18 cellular contexts compared by ENCODE assay signal in genomic region chr13:103275079-103275478, GRCh38.
A peak's percentile ranks its signal among the peaks of the same experiment; 100 is the strongest.
DNase-seq lines count a peak whose midpoint lies in the region; ATAC-seq, FAIRE-seq and TF ChIP-seq lines count a peak whose summit lies in the region.
"Had no signal": no experiment of that assay in that cellular context is flagged by ENCODE, and none has a peak within 500 bp of the region (broad histone marks: within the 10 kb centered on the region; RNA-seq: fewer than 3 reads in every experiment).

No MANE protein-coding gene starts in this region.

- DNase-seq in mammary epithelial cell (no peak), MCF 10A (ENCODE audit: unreplicated experiment) (no peak), left colon (no peak), small intestine (peak; percentile 65), type B pancreatic cell (ENCODE audit: extremely low spot score, unreplicated experiment) (no peak), foreskin fibroblast (no peak)
- no peak for DNase-seq in CD8-positive, alpha-beta memory T cell
- DNase-seq: AML-193; CD4-positive, alpha-beta T cell; DMS153; DMS79; GF-D8; GOT3; H9; KG1 had no signal

- H3K4me3 ChIP-seq in mammary epithelial cell (replicated peaks in 1 of 3; ENCODE audit: insufficient read depth in 1 of 3, low read depth in 2 of 3, low read length in 3 of 3) (no peak overlapping the region), small intestine (ENCODE audit: low read depth in 1 of 2, low read length in 2 of 2) (no peak overlapping the region), foreskin fibroblast (ENCODE audit: low read depth in 1 of 2, low read length in 2 of 2) (no peak overlapping the region)
- H3K4me3 ChIP-seq in CD8-positive, alpha-beta memory T cell (ENCODE audit: low read length): no peak overlapping the region
- H3K4me3 ChIP-seq: A549 had no signal

- TF ChIP-seq CTCF in mammary epithelial cell (conservative IDR thresholded peaks at IDR 0.05 in 1 of 2, IDR thresholded peaks at IDR 0.05 in 1 of 2; ENCODE audit: extremely low read depth in 1 of 2, insufficient read depth in 1 of 2, low read depth in 1 of 2, low read length in 2 of 2): no peak
- TF ChIP-seq CTCF in MCF 10A (IDR thresholded peaks at IDR 0.05; ENCODE audit: unreplicated experiment): no peak
- no peak for TF ChIP-seq CTCF in type B pancreatic cell (conservative IDR thresholded peaks at IDR 0.05)
- no peak for TF ChIP-seq CTCF in foreskin fibroblast (IDR thresholded peaks at IDR 0.05; ENCODE audit: low read depth, low read length)

- no peak for FAIRE-seq in small intestine (lab: Jason Lieb, UNC)
- FAIRE-seq: A549 had no signal

- H3K79me2 ChIP-seq in mammary epithelial cell (ENCODE audit: insufficient read depth, low read length): no peaks in the 10 kb centered on the region

- H4K20me1 ChIP-seq in mammary epithelial cell (ENCODE audit: insufficient read depth, low read length): no peaks in the 10 kb centered on the region

- intact Hi-C loops in mammary epithelial cell (cut with micrococcal nuclease): no loop called here
- intact Hi-C loops in MCF 10A (cut with micrococcal nuclease): no loop called here
- intact Hi-C loops in left colon (cut with DNase I, micrococcal nuclease): no loop called here

- in situ Hi-C loops in mammary epithelial cell (cut with MboI; ENCODE audit: low sequenced_read_pairs in 2 of 2): no loop called here

- H3K27me3 ChIP-seq in mammary epithelial cell (ENCODE audit: insufficient read depth, low read length) (no peaks in the 10 kb centered on the region), small intestine (ENCODE audit: control insufficient read depth in 2 of 2, insufficient read depth in 2 of 2, low read length in 2 of 2) (no peaks in the 10 kb centered on the region)
- H3K27me3 ChIP-seq in CD8-positive, alpha-beta memory T cell (ENCODE audit: insufficient read depth, low read length, poor library complexity, severe bottlenecking): no peaks in the 10 kb centered on the region

- BruUV-seq in mammary epithelial cell (replicated peaks; lab: Mats Ljungman, UMichigan) (no TSS peak), MCF 10A (replicated peaks; lab: Mats Ljungman, UMichigan) (no TSS peak)

- peak; percentile 98 for ATAC-seq in left colon
- ATAC-seq: A549 had no signal

- H3K27ac ChIP-seq in mammary epithelial cell (ENCODE audit: insufficient read depth, low read depth, low read length) (no peak overlapping the region), small intestine (ENCODE audit: low read depth in 1 of 2, low read length in 1 of 2) (no peak overlapping the region)
- no peak overlapping the region for H3K27ac ChIP-seq in CD8-positive, alpha-beta memory T cell (ENCODE audit: low read depth, low read length)
- H3K27ac ChIP-seq: 22Rv1, A549, C4-2B had no signal

- H3K9me3 ChIP-seq in mammary epithelial cell (replicated peaks; ENCODE audit: insufficient read depth, low read length) (no peaks in the 10 kb centered on the region), small intestine (ENCODE audit: control insufficient read depth, low read depth) (no peaks in the 10 kb centered on the region)
- no peaks in the 10 kb centered on the region for H3K9me3 ChIP-seq in CD8-positive, alpha-beta memory T cell (ENCODE audit: low read length)
- H3K9me3 ChIP-seq: A549 had no signal

- no peak overlapping the region for H3K9ac ChIP-seq in mammary epithelial cell (ENCODE audit: insufficient read depth, low read length)

- H3K27me3 Mint-ChIP-seq in MCF 10A (ENCODE audit: insufficient read depth, unreplicated experiment) (no peaks in the 10 kb centered on the region), type B pancreatic cell (no peaks in the 10 kb centered on the region)
- H3K27me3 Mint-ChIP-seq in CD8-positive, alpha-beta memory T cell: no peaks in the 10 kb centered on the region
- H3K27me3 Mint-ChIP-seq: CD4-positive, alpha-beta T cell had no signal

- CTCF ChIA-PET in mammary epithelial cell (lab: Charles Lee; ENCODE audit: low non-redundant PET): no interaction called here
- CTCF ChIA-PET in MCF 10A (lab: Yijun Ruan, JAX): interaction anchor here (0.6 to 1.0 kb wide), 2 partner anchors 86 to 955 kb away, joined by 5 read pairs; no protein-coding TSS in a partner anchor
- CTCF ChIA-PET in CD8-positive, alpha-beta memory T cell (lab: Charles Lee): no interaction called here

- no peaks in the 10 kb centered on the region for H3K9me3 Mint-ChIP-seq in MCF 10A (ENCODE audit: unreplicated experiment)
- H3K9me3 Mint-ChIP-seq in type B pancreatic cell: no peaks in the 10 kb centered on the region
- peaks cover 0 to 5% (median 0%) of the 10 kb centered on the region in 5 donors for H3K9me3 Mint-ChIP-seq in CD8-positive, alpha-beta memory T cell

- H3K4me2 ChIP-seq in mammary epithelial cell (ENCODE audit: insufficient read depth, low read depth, low read length): no peak overlapping the region
- H3K4me2 ChIP-seq: A549 had no signal

- POLR2A ChIA-PET in MCF 10A (lab: Yijun Ruan, JAX): interaction anchor here (0.6 to 0.7 kb wide), 2 partner anchors 231 to 391 kb away, joined by 3 read pairs; no protein-coding TSS in a partner anchor
- POLR2A ChIA-PET in CD8-positive, alpha-beta memory T cell (lab: Charles Lee): no interaction called here

- WGBS in mammary epithelial cell (ENCODE audit: low coverage, missing lambda C conversion rate): 88% methylated on average over 2 of the region's 2 CpGs
- WGBS in small intestine, 3 donors: 52 to 78% (median 68%) methylated on average over 2 of the region's 2 CpGs

- H2AFZ ChIP-seq in mammary epithelial cell (ENCODE audit: low read depth, low read length): peak overlapping the region; percentile 67

- H3K36me3 Mint-ChIP-seq in MCF 10A (ENCODE audit: insufficient read depth, unreplicated experiment) (no peaks in the 10 kb centered on the region), type B pancreatic cell (no peaks in the 10 kb centered on the region)
- no peaks in the 10 kb centered on the region for H3K36me3 Mint-ChIP-seq in CD8-positive, alpha-beta memory T cell

- H3K4me1 Mint-ChIP-seq in MCF 10A (ENCODE audit: insufficient read depth, unreplicated experiment): peaks cover 11% of the 10 kb centered on the region
- H3K4me1 Mint-ChIP-seq in type B pancreatic cell (ENCODE audit: unreplicated experiment): peaks cover 22% of the 10 kb centered on the region
- no peaks in the 10 kb centered on the region for H3K4me1 Mint-ChIP-seq in CD8-positive, alpha-beta memory T cell

- dilution Hi-C loops in mammary epithelial cell (cut with HindIII; ENCODE audit: low sequenced_read_pairs): no loop called here

- H3K36me3 ChIP-seq in mammary epithelial cell (ENCODE audit: insufficient read depth, low read length) (no peaks in the 10 kb centered on the region), small intestine (ENCODE audit: control insufficient read depth in 2 of 2, insufficient read depth in 2 of 2, low read length in 2 of 2) (no peaks in the 10 kb centered on the region)
- no peaks in the 10 kb centered on the region for H3K36me3 ChIP-seq in CD8-positive, alpha-beta memory T cell (ENCODE audit: insufficient read depth, low read length)

- H3K4me1 ChIP-seq in mammary epithelial cell (ENCODE audit: insufficient read depth, low read length): peaks cover 5% of the 10 kb centered on the region
- H3K4me1 ChIP-seq in small intestine (ENCODE audit: control insufficient read depth in 2 of 2, insufficient read depth in 1 of 2, low read depth in 1 of 2, low read length in 1 of 2): no peaks in the 10 kb centered on the region
- no peaks in the 10 kb centered on the region for H3K4me1 ChIP-seq in CD8-positive, alpha-beta memory T cell (ENCODE audit: insufficient read depth, low read length)
- H3K4me1 ChIP-seq: A549 had no signal

- H3K27ac Mint-ChIP-seq in MCF 10A (ENCODE audit: low read depth, unreplicated experiment) (no peak overlapping the region), type B pancreatic cell (no peak overlapping the region)
- H3K27ac Mint-ChIP-seq in CD8-positive, alpha-beta memory T cell: no peak overlapping the region
- H3K27ac Mint-ChIP-seq: CD4-positive, alpha-beta T cell; H9 had no signal

- H3K4me3 Mint-ChIP-seq in MCF 10A (ENCODE audit: unreplicated experiment): no peak overlapping the region
- H3K4me3 Mint-ChIP-seq in type B pancreatic cell: no peak overlapping the region
- H3K4me3 Mint-ChIP-seq in CD8-positive, alpha-beta memory T cell: no peak overlapping the region
- H3K4me3 Mint-ChIP-seq: CD4-positive, alpha-beta T cell; H9 had no signal
